Comparison of ENCODE assay signal across 12 cellular contexts in genomic region chr3:105705011-105705410, GRCh38.
DNase-seq lines count a peak whose midpoint lies in the region; ATAC-seq, FAIRE-seq and TF ChIP-seq lines count a peak whose summit lies in the region.
"Had no signal": no experiment of that assay in that cellular context is flagged by ENCODE, and none has a peak within 500 bp of the region (broad histone marks: within the 10 kb centered on the region; RNA-seq: fewer than 3 reads in every experiment).

No MANE protein-coding gene starts in this region.

- H3K36me3 Mint-ChIP-seq in activated naive CD4-positive, alpha-beta T cell treated with anti-CD3 and anti-CD28 coated beads, Interleukin-2, amount 50 U/mL, for 24 hours, result peaks cover 42% of the 10 kb centered on the region
- peaks cover 57% of the 10 kb centered on the region for H3K36me3 Mint-ChIP-seq in activated naive CD8-positive, alpha-beta T cell treated with anti-CD3 and anti-CD28 coated beads for 36 hours

- no peak overlapping the region for H3K4me3 Mint-ChIP-seq in activated naive CD4-positive, alpha-beta T cell treated with anti-CD3 and anti-CD28 coated beads, Interleukin-2, amount 50 U/mL, for 24 hours
- H3K4me3 Mint-ChIP-seq in activated naive CD8-positive, alpha-beta T cell treated with anti-CD3 and anti-CD28 coated beads for 36 hours, result no peak overlapping the region

- peak overlapping the region; percentile 25 for H3K27ac Mint-ChIP-seq in activated naive CD4-positive, alpha-beta T cell treated with anti-CD3 and anti-CD28 coated beads, Interleukin-2, amount 50 U/mL, for 24 hours
- peak overlapping the region; percentile 16 for H3K27ac Mint-ChIP-seq in activated naive CD8-positive, alpha-beta T cell treated with anti-CD3 and anti-CD28 coated beads for 36 hours

- H3K27me3 Mint-ChIP-seq in activated naive CD4-positive, alpha-beta T cell treated with anti-CD3 and anti-CD28 coated beads, Interleukin-2, amount 50 U/mL, for 24 hours, result no peaks in the 10 kb centered on the region
- no peaks in the 10 kb centered on the region for H3K27me3 Mint-ChIP-seq in activated naive CD8-positive, alpha-beta T cell treated with anti-CD3 and anti-CD28 coated beads for 36 hours

- H3K4me1 Mint-ChIP-seq in activated naive CD4-positive, alpha-beta T cell treated with anti-CD3 and anti-CD28 coated beads, Interleukin-2, amount 50 U/mL, for 24 hours, result peaks cover 41% of the 10 kb centered on the region
- peaks cover 28% of the 10 kb centered on the region for H3K4me1 Mint-ChIP-seq in activated naive CD8-positive, alpha-beta T cell treated with anti-CD3 and anti-CD28 coated beads for 36 hours

- FAIRE-seq in H54 (lab: Jason Lieb, UNC), result peak; percentile 38
- FAIRE-seq: GM12891 had no signal

- no peak for ATAC-seq in GM19328 (IDR thresholded peaks at IDR 0.05; ENCODE audit: unreplicated experiment)
- ATAC-seq in SK-N-SH treated with all-trans-retinoic acid at 6 μM for 48 hours, result no peak
- ATAC-seq: HCT116 had no signal

- H3K9me3 Mint-ChIP-seq in activated naive CD4-positive, alpha-beta T cell treated with anti-CD3 and anti-CD28 coated beads, Interleukin-2, amount 50 U/mL, for 24 hours, result no peaks in the 10 kb centered on the region
- H3K9me3 Mint-ChIP-seq in activated naive CD8-positive, alpha-beta T cell treated with anti-CD3 and anti-CD28 coated beads for 36 hours, result peaks cover 1% of the 10 kb centered on the region

- no peak for DNase-seq in activated naive CD4-positive, alpha-beta T cell treated with Interleukin-2 at 50 U/mL for 16 hours
- DNase-seq in H54 (ENCODE audit: insufficient read length, low spot score) (no peak), ureter (ENCODE audit: low spot score) (no peak)
- DNase-seq in activated naive CD8-positive, alpha-beta T cell treated with anti-CD3 and anti-CD28 coated beads for 36 hours, result no peak
- DNase-seq: AML-193, DMS79, KG1 had no signal

- no peak for TF ChIP-seq POLR2A in H54 (IDR thresholded peaks at IDR 0.05; ENCODE audit: low read depth, low read length)

TF ChIP-seq in SK-N-SH treated with all-trans-retinoic acid at 6 μM for 48 hours, 23 proteins besides CTCF, POLR2A, EP300 and RAD21:
- no peak for TF ChIP-seq TOX (CRISPR knock-in tag; IDR thresholded peaks at IDR 0.05; ENCODE audit: borderline replicate concordance)
- TF ChIP-seq, protein P1, sequence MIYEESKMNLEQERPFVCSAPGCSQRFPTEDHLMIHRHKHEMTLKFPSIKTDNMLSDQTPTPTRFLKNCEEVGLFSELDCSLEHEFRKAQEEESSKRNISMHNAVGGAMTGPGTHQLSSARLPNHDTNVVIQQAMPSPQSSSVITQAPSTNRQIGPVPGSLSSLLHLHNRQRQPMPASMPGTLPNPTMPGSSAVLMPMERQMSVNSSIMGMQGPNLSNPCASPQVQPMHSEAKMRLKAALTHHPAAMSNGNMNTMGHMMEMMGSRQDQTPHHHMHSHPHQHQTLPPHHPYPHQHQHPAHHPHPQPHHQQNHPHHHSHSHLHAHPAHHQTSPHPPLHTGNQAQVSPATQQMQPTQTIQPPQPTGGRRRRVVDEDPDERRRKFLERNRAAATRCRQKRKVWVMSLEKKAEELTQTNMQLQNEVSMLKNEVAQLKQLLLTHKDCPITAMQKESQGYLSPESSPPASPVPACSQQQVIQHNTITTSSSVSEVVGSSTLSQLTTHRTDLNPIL (CRISPR knock-in tag; IDR thresholded peaks at IDR 0.05; ENCODE audit: low read depth), result no peak
- no peak for TF ChIP-seq ZNF8 (CRISPR knock-in tag; IDR thresholded peaks at IDR 0.05)
- no peak for TF ChIP-seq TCF4 (CRISPR knock-in tag; IDR thresholded peaks at IDR 0.05; ENCODE audit: borderline replicate concordance)
- no peak for TF ChIP-seq BACH2 (CRISPR knock-in tag; IDR thresholded peaks at IDR 0.05; ENCODE audit: borderline replicate concordance)
- no peak for TF ChIP-seq TSHZ2 (CRISPR knock-in tag; IDR thresholded peaks at IDR 0.05)
- TF ChIP-seq, protein P2, sequence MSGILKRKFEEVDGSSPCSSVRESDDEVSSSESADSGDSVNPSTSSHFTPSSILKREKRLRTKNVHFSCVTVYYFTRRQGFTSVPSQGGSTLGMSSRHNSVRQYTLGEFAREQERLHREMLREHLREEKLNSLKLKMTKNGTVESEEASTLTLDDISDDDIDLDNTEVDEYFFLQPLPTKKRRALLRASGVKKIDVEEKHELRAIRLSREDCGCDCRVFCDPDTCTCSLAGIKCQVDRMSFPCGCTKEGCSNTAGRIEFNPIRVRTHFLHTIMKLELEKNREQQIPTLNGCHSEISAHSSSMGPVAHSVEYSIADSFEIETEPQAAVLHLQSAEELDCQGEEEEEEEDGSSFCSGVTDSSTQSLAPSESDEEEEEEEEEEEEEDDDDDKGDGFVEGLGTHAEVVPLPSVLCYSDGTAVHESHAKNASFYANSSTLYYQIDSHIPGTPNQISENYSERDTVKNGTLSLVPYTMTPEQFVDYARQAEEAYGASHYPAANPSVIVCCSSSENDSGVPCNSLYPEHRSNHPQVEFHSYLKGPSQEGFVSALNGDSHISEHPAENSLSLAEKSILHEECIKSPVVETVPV (CRISPR knock-in tag; IDR thresholded peaks at IDR 0.05), result no peak
- TF ChIP-seq OSR1 (CRISPR knock-in tag; IDR thresholded peaks at IDR 0.05), result no peak
- TF ChIP-seq CSDC2 (CRISPR knock-in tag; IDR thresholded peaks at IDR 0.05), result no peak
- no peak for TF ChIP-seq PPARA (CRISPR knock-in tag; IDR thresholded peaks at IDR 0.05; ENCODE audit: borderline replicate concordance)
- TF ChIP-seq ZFP3 (CRISPR knock-in tag; IDR thresholded peaks at IDR 0.05), result no peak
- no peak for TF ChIP-seq ZNF565 (CRISPR knock-in tag; conservative IDR thresholded peaks at IDR 0.05; ENCODE audit: low read depth)
- no peak for TF ChIP-seq ZNF70 (CRISPR knock-in tag; IDR thresholded peaks at IDR 0.05)
TF ChIP-seq in SK-N-SH treated with all-trans-retinoic acid at 6 μM for 48 hours: peak in this region for 0.
